In the genomic region with DNA sequence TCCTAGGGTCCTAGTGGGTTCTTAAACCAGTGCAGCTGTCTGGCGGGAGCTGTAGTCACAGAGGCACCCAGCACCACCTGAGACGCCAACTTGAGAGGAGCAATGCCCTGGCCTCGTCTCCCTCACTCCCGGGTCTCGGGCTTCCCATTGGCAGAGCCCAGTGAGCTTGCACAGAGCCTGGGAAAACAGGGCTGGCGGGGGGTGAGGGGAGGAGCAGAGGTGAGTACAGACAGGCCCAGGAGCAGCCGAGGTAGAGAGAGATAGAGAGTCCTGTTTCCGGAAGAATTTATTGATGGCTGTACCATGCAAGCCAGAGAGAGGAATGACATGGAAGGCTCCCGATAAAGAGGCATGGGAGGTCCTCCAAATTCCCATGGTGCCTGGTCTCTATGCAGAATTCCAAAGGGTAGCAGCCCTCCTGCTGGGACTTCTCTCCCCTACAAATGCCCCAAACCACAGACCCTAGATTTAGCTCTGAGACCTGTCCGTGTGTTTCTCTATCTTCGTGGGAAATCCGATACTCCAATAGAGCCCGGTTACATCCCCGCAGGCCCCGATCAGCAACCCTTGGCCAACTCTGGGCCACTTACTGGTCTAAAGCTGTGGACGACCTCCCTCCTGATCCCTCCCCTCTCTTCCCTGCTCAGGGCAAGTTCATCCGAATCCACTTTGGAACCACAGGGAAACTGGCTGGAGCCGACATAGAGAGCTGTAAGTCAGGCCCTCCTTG, we compare ENCODE assay signal across 25 cellular contexts. TPM values are rescaled to one million over a fixed set of nuclear protein-coding genes. Genes with fewer than 3 reads are reported as not detected.
DNase-seq lines count a peak whose midpoint lies in the region; ATAC-seq, FAIRE-seq and TF ChIP-seq lines count a peak whose summit lies in the region.
"Had no signal": no experiment of that assay in that cellular context is flagged by ENCODE, and none has a peak within 500 bp of the region (broad histone marks: within the 10 kb centered on the region; RNA-seq: fewer than 3 reads in every experiment).

No MANE protein-coding gene starts in this region.

- no peak overlapping the region for H3K27ac Mint-ChIP-seq in WTC11
- H3K27ac Mint-ChIP-seq: CD4-positive, alpha-beta memory T cell had no signal

- H3K4me1 Mint-ChIP-seq in WTC11: peaks cover 10% of the 10 kb centered on the region

- intact Hi-C loops in HepG2 (cut with micrococcal nuclease; ENCODE audit: unreplicated experiment) (no loop called here), right lobe of liver (cut with DNase I) (no loop called here)

- TF ChIP-seq POLR2A in HepG2 (IDR thresholded peaks at IDR 0.05; ENCODE audit: insufficient read depth in 1 of 2, low read depth in 2 of 2, low read length in 2 of 2): no peak
- TF ChIP-seq POLR2A in right lobe of liver (IDR thresholded peaks at IDR 0.05): no peak

- no peaks in the 10 kb centered on the region for H3K79me2 ChIP-seq in HepG2 (ENCODE audit: insufficient read depth, low read length)
- no peaks in the 10 kb centered on the region for H3K79me2 ChIP-seq in mesendoderm (ENCODE audit: control insufficient read depth, insufficient read depth, low read length)

- H3K36me3 Mint-ChIP-seq in WTC11: no peaks in the 10 kb centered on the region
- H3K36me3 Mint-ChIP-seq: CD4-positive, alpha-beta memory T cell had no signal

- WGBS in HepG2 (ENCODE audit: low lambda C conversion rate): 56% methylated on average over 15 of the region's 18 CpGs
- WGBS in right lobe of liver (ENCODE audit: insufficient coverage, low coverage, low lambda C conversion rate, missing lambda C conversion rate): 50% methylated on average over 6 of the region's 18 CpGs
- no CpG with 5 or more reads among the region's 18 CpGs for WGBS in mesendoderm (ENCODE audit: extremely low coverage, insufficient coverage, low lambda C conversion rate)

- no peak overlapping the region for H2AK5ac ChIP-seq in mesendoderm (ENCODE audit: low read length)

- no peak overlapping the region for H3K18ac ChIP-seq in mesendoderm (ENCODE audit: low read length)

- H3K9me3 ChIP-seq in HepG2 (ENCODE audit: low read length) (no peaks in the 10 kb centered on the region), right lobe of liver (no peaks in the 10 kb centered on the region)
- H3K9me3 ChIP-seq: BLaER1, MG63, SJCRH30 had no signal

- H2BK15ac ChIP-seq in mesendoderm (replicated peaks; ENCODE audit: low read depth): no peak overlapping the region

- TF ChIP-seq CTCF in HepG2 (CRISPR knock-in tag; IDR thresholded peaks at IDR 0.05) (no peak), right lobe of liver (IDR thresholded peaks at IDR 0.05) (no peak), WTC11 (IDR thresholded peaks at IDR 0.05) (no peak)

- no peak overlapping the region for H3K4me3 ChIP-seq in HepG2 (replicated peaks in 1 of 3; ENCODE audit: insufficient read depth in 1 of 3, low read depth in 2 of 3, low read length in 3 of 3)
- no peak overlapping the region for H3K4me3 ChIP-seq in right lobe of liver
- no peak overlapping the region for H3K4me3 ChIP-seq in mesendoderm (ENCODE audit: low read length)
- H3K4me3 ChIP-seq: BLaER1, MG63, SJCRH30 had no signal

- peak; percentile 60 for ATAC-seq in HepG2
- no peak for ATAC-seq in right lobe of liver
- peak; percentile 85 for ATAC-seq in WTC11

- no peak overlapping the region for H3K4ac ChIP-seq in mesendoderm (ENCODE audit: low read depth, low read length)

- H2BK5ac ChIP-seq in mesendoderm (ENCODE audit: low read length): no peak overlapping the region

- no peaks in the 10 kb centered on the region; the same call in 1 of the 2 replicates for H3K4me1 ChIP-seq in HepG2 (ENCODE audit: insufficient read depth, low read length)
- H3K4me1 ChIP-seq in right lobe of liver: no peaks in the 10 kb centered on the region
- no peaks in the 10 kb centered on the region for H3K4me1 ChIP-seq in mesendoderm (ENCODE audit: control insufficient read depth, low read depth, low read length)
- H3K4me1 ChIP-seq: SJCRH30 had no signal

- H2AFZ ChIP-seq in HepG2 (ENCODE audit: low read length): no peak overlapping the region

- H3K27me3 Mint-ChIP-seq in WTC11 (ENCODE audit: low read depth): no peaks in the 10 kb centered on the region; the same call in 1 of the 2 replicates

- DNase-seq in HepG2 (ENCODE audit: low spot score) (no peak), right lobe of liver (no peak), WTC11 (ENCODE audit: low spot score) (peak; percentile 42), mesendoderm (peak; percentile 20), T-helper 1 cell (no peak), H4 (ENCODE audit: low spot score) (no peak), KBM-7 (no peak)
- DNase-seq: CD4-positive, alpha-beta memory T cell; DMS53; EL; HCEC 1CT; IMR-90; Kasumi-1; MG63; NCI-H1092; NCI-H1436 treated with DMSO at 0.1 percent for 48 hours; NCI-H2029; NCI-H510A treated with DMSO at 0.1 percent for 48 hours; NCI-H82 had no signal

- no peak overlapping the region for H4K8ac ChIP-seq in mesendoderm (ENCODE audit: low read depth, low read length)

- no TSS peak for BruUV-seq in HepG2 (replicated peaks; lab: Mats Ljungman, UMichigan)

- H3K27ac ChIP-seq in HepG2 (ENCODE audit: extremely low read length, insufficient read depth, low read length) (no peak overlapping the region), right lobe of liver (no peak overlapping the region), mesendoderm (ENCODE audit: low read depth, low read length) (no peak overlapping the region)
- H3K27ac ChIP-seq: BLaER1, HL-60, SJCRH30 had no signal

- no peak for TF ChIP-seq RAD21 in HepG2 (CRISPR knock-in tag; IDR thresholded peaks at IDR 0.05)

- no peak for TF ChIP-seq EP300 in HepG2 (IDR thresholded peaks at IDR 0.05; ENCODE audit: low read depth in 2 of 2, low read length in 2 of 2)
- no peak for TF ChIP-seq EP300 in HepG2 (CRISPR knock-in tag; IDR thresholded peaks at IDR 0.05; ENCODE audit: borderline replicate concordance)

- H3K79me1 ChIP-seq in mesendoderm (ENCODE audit: low read length): no peaks in the 10 kb centered on the region

- H3K9ac ChIP-seq in HepG2 (ENCODE audit: insufficient read depth, low read depth, low read length) (no peak overlapping the region), mesendoderm (ENCODE audit: low read length) (no peak overlapping the region)
- H3K9ac ChIP-seq: BLaER1 had no signal

- no peak overlapping the region for H4K5ac ChIP-seq in mesendoderm (ENCODE audit: low read length)

- no peak overlapping the region for H3K4me3 Mint-ChIP-seq in WTC11
- H3K4me3 Mint-ChIP-seq: CD4-positive, alpha-beta memory T cell had no signal

- POLR2A ChIA-PET in HepG2 (lab: Yijun Ruan, JAX) (no interaction called here), WTC11 (lab: Charles Lee) (no interaction called here)

- CTCF ChIA-PET in HepG2 (lab: Yijun Ruan, JAX; ENCODE audit: low intra/inter-chr PET ratio, low total read pairs): no interaction called here
- CTCF ChIA-PET in WTC11 (lab: Charles Lee): no interaction called here

- no peaks in the 10 kb centered on the region for H4K20me1 ChIP-seq in HepG2 (ENCODE audit: insufficient read depth, low read length)
- H4K20me1 ChIP-seq: BLaER1 had no signal

- H3K56ac ChIP-seq in mesendoderm (ENCODE audit: low read length): no peak overlapping the region

- no peak overlapping the region for H3K23ac ChIP-seq in mesendoderm (ENCODE audit: low read length)

- H3K27me3 ChIP-seq in HepG2 (ENCODE audit: control insufficient read depth in 1 of 2, insufficient read depth in 2 of 2, low read length in 2 of 2): no peaks in the 10 kb centered on the region; a peak in 2 of 5 replicates
- H3K27me3 ChIP-seq in right lobe of liver: no peaks in the 10 kb centered on the region
- H3K27me3 ChIP-seq in mesendoderm (ENCODE audit: insufficient read depth, low read length, poor library complexity): no peaks in the 10 kb centered on the region
- H3K27me3 ChIP-seq: BLaER1, MG63 had no signal

- no peak for FAIRE-seq in HepG2 (lab: Jason Lieb, UNC)
- FAIRE-seq: GM12891 had no signal

- H3K4me2 ChIP-seq in HepG2 (ENCODE audit: low read depth, low read length) (peak overlapping the region; percentile 39; the same call in 1 of the 2 replicates), mesendoderm (ENCODE audit: low read length) (no peak overlapping the region)
- H3K4me2 ChIP-seq: BLaER1 had no signal

- H3K9me3 Mint-ChIP-seq in WTC11: no peaks in the 10 kb centered on the region
- H3K9me3 Mint-ChIP-seq: CD4-positive, alpha-beta memory T cell had no signal

- H3K36me3 ChIP-seq in HepG2 (replicated peaks in 1 of 2; ENCODE audit: control insufficient read depth in 1 of 2, insufficient read depth in 2 of 2, low read length in 2 of 2) (no peaks in the 10 kb centered on the region), right lobe of liver (no peaks in the 10 kb centered on the region), mesendoderm (ENCODE audit: control insufficient read depth, insufficient read depth, low read length) (no peaks in the 10 kb centered on the region)
- H3K36me3 ChIP-seq: BLaER1, MG63, SJCRH30 had no signal

- H2BK120ac ChIP-seq in mesendoderm (ENCODE audit: low read depth, low read length): no peak overlapping the region

- in situ Hi-C loops in HepG2 (cut with HindIII; ENCODE audit: extremely low pct_ligation_motif_present, low pct_unique_long_range_greater_than_20kb): no loop called here
- in situ Hi-C loops in KBM-7 (cut with MboI; ENCODE audit: low pct_unique_long_range_greater_than_20kb, low sequenced_read_pairs): no loop called here

RNA-seq across cellular contexts. Expression of a gene that starts 20.3 kb away (rescaled TPM):
- total RNA-seq in HepG2 (2016; rRNA removed; fragmentation: Illumina TruSeq; extraction: Trizol): 0.15 and 0.20 TPM in 2 replicates
- total RNA-seq in HepG2 (2016; cell fraction: cytosol; rRNA removed; fragmentation: Illumina TruSeq; extraction: Trizol; ENCODE audit: low read depth): not detected in 2 replicates
- 0.15 and 0.37 TPM in 2 replicates for total RNA-seq in HepG2 (2016; cell fraction: insoluble cytoplasmic fraction; rRNA removed; fragmentation: Illumina TruSeq; extraction: Trizol)
- total RNA-seq in HepG2 (2016; cell fraction: membrane; rRNA removed; fragmentation: Illumina TruSeq; extraction: Trizol): 0.15 TPM in 1 of 2 replicates, not detected in the other
- total RNA-seq in HepG2 (2016; cell fraction: nucleus; rRNA removed; fragmentation: Illumina TruSeq; extraction: Trizol): 0.13 TPM in 1 of 2 replicates, not detected in the other
- polyA plus RNA-seq in HepG2 (2011; rRNA removed): 0.05 and 0.25 TPM in 2 replicates
- 0.06 and 0.11 TPM in 2 replicates for polyA plus RNA-seq in HepG2 (2011; cell fraction: cytosol; rRNA removed)
- polyA plus RNA-seq in HepG2 (2011; cell fraction: nucleus; rRNA removed): 0.05 and 0.08 TPM in 2 replicates
- polyA plus RNA-seq in HepG2 (2012): 0.05 TPM in 1 of 2 replicates, not detected in the other
- 0.11 and 0.15 TPM in 2 replicates for polyA plus RNA-seq in HepG2 (2016; cell fraction: cytosol; fragmentation: Illumina TruSeq; extraction: Trizol; ENCODE audit: low read depth)
- polyA plus RNA-seq in HepG2 (2016; cell fraction: insoluble cytoplasmic fraction; fragmentation: Illumina TruSeq; extraction: Trizol; ENCODE audit: low read depth): 0.11 and 0.27 TPM in 2 replicates
- 0.10 TPM in 1 of 2 replicates, not detected in the other for polyA plus RNA-seq in HepG2 (2016; cell fraction: membrane; fragmentation: Illumina TruSeq; extraction: Trizol; ENCODE audit: low read depth)
- polyA plus RNA-seq in HepG2 (2016; cell fraction: nucleus; fragmentation: Illumina TruSeq; extraction: Trizol; ENCODE audit: insufficient read depth, low read depth): not detected in 2 replicates
- not detected in 2 replicates for polyA minus RNA-seq in HepG2 (2011; rRNA and poly(A)+ RNA removed; ENCODE audit: low replicate concordance)
- not detected in 2 replicates for polyA minus RNA-seq in HepG2 (2011; cell fraction: cytosol; rRNA and poly(A)+ RNA removed)
- not detected in 2 replicates for polyA minus RNA-seq in HepG2 (2011; cell fraction: nucleus; rRNA and poly(A)+ RNA removed)
- total RNA-seq in right lobe of liver: not detected
- not detected in 3 replicates for total RNA-seq in WTC11 (2021)
- polyA plus RNA-seq in mesendoderm (2013, experiment 1 of 2): not detected
- polyA plus RNA-seq in mesendoderm (2013, experiment 2 of 2): not detected
- total RNA-seq in H4 (2014; rRNA removed; shearing (Covaris generic)): 0.15 TPM in 1 of 2 replicates, not detected in the other
- total RNA-seq: A673; CD4-positive, alpha-beta memory T cell had no signal
- polyA plus RNA-seq: CD4-positive, alpha-beta memory T cell had no signal

RNA-seq across cellular contexts. Expression of a gene that starts 44.4 kb away (rescaled TPM):
- total RNA-seq in HepG2 (2016; rRNA removed; fragmentation: Illumina TruSeq; extraction: Trizol): 0.09 TPM in 1 of 2 replicates, not detected in the other
- total RNA-seq in HepG2 (2016; cell fraction: cytosol; rRNA removed; fragmentation: Illumina TruSeq; extraction: Trizol; ENCODE audit: low read depth): not detected in 2 replicates
- 0.15 TPM in 1 of 2 replicates, not detected in the other for total RNA-seq in HepG2 (2016; cell fraction: insoluble cytoplasmic fraction; rRNA removed; fragmentation: Illumina TruSeq; extraction: Trizol)
- total RNA-seq in HepG2 (2016; cell fraction: membrane; rRNA removed; fragmentation: Illumina TruSeq; extraction: Trizol): 0.12 TPM in 1 of 2 replicates, not detected in the other
- total RNA-seq in HepG2 (2016; cell fraction: nucleus; rRNA removed; fragmentation: Illumina TruSeq; extraction: Trizol): not detected in 2 replicates
- polyA plus RNA-seq in HepG2 (2011; rRNA removed): 0.36 and 0.55 TPM in 2 replicates
- 0.25 and 0.40 TPM in 2 replicates for polyA plus RNA-seq in HepG2 (2011; cell fraction: cytosol; rRNA removed)
- 0.32 and 0.42 TPM in 2 replicates for polyA plus RNA-seq in HepG2 (2011; cell fraction: nucleus; rRNA removed)
- polyA plus RNA-seq in HepG2 (2012): 0.38 TPM in 1 of 2 replicates, not detected in the other
- 0.08 and 0.12 TPM in 2 replicates for polyA plus RNA-seq in HepG2 (2016; cell fraction: cytosol; fragmentation: Illumina TruSeq; extraction: Trizol; ENCODE audit: low read depth)
- 0.31 TPM in 1 of 2 replicates, not detected in the other for polyA plus RNA-seq in HepG2 (2016; cell fraction: insoluble cytoplasmic fraction; fragmentation: Illumina TruSeq; extraction: Trizol; ENCODE audit: low read depth)
- 0.10 and 0.12 TPM in 2 replicates for polyA plus RNA-seq in HepG2 (2016; cell fraction: membrane; fragmentation: Illumina TruSeq; extraction: Trizol; ENCODE audit: low read depth)
- not detected in 2 replicates for polyA plus RNA-seq in HepG2 (2016; cell fraction: nucleus; fragmentation: Illumina TruSeq; extraction: Trizol; ENCODE audit: insufficient read depth, low read depth)
- polyA minus RNA-seq in HepG2 (2011; rRNA and poly(A)+ RNA removed; ENCODE audit: low replicate concordance): 0.42 and 0.82 TPM in 2 replicates
- 0.35 TPM in 1 of 2 replicates, not detected in the other for polyA minus RNA-seq in HepG2 (2011; cell fraction: cytosol; rRNA and poly(A)+ RNA removed)
- polyA minus RNA-seq in HepG2 (2011; cell fraction: nucleus; rRNA and poly(A)+ RNA removed): 0.62 and 0.64 TPM in 2 replicates
- total RNA-seq in right lobe of liver: under 1 TPM in 4 of 6 experiments, not detected in 2; 0.18 to 0.44 (median 0.35) TPM
- total RNA-seq in WTC11 (2021): not detected in 3 replicates
- polyA plus RNA-seq in mesendoderm (2013, experiment 1 of 2): not detected
- not detected for polyA plus RNA-seq in mesendoderm (2013, experiment 2 of 2)
- not detected in 2 replicates for total RNA-seq in H4 (2014; rRNA removed; shearing (Covaris generic))
- total RNA-seq: A673; CD4-positive, alpha-beta memory T cell; HT1080; IMR-90; SJCRH30 had no signal
- polyA plus RNA-seq: CD4-positive, alpha-beta memory T cell; IMR-90 had no signal

Comparison
In these comparisons a context has a peak if more than half of its experiments do, and no peak if none do; other contexts are left out.
1. ATAC-seq: peak in HepG2 (single experiment) and WTC11 (single experiment); none in right lobe of liver (0 of 4).
2. DNase-seq: peak in WTC11 (single experiment) and mesendoderm (single experiment); none in HepG2 (single experiment), right lobe of liver (0 of 3), T-helper 1 cell (0 of 5), H4 (single experiment) and KBM-7 (single experiment).